Comparison of ENCODE assay signal across 22 cellular contexts in the genomic region with DNA sequence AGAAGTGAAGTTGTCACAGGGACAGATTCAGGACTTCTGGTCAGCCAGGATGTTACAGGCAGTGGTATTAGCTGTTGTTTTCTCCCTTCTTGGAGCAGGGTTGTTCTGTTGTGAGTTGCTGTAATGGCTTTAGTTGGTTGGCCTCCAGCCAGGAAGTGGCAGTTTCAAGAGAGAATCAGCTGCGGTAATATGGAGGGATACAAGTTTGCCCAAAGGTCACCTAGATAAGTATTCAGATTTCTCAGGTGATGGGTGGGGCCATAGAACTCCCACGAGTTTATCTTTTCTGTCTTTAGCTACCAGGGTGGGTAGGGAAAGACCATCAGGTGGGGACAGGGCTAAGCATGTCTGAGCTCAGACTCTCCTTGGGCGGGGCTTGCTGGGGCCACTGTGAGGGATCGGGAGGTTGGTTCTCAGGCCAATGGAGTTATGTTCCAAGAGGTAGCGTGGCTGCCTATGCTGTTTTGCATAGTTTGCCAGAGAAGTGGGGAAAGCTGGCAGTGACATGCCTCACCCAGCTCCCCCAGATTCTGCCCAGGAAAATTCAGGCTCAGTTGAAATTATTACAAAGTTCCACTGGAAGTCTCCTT.
DNase-seq lines count a peak whose midpoint lies in the region; TF ChIP-seq lines count a peak whose summit lies in the region.
"Had no signal": no experiment of that assay in that cellular context is flagged by ENCODE, and none has a peak within 500 bp of the region (broad histone marks: within the 10 kb centered on the region; RNA-seq: fewer than 3 reads in every experiment).

No MANE protein-coding gene starts in this region.

- H3K9me3 ChIP-seq in SJCRH30 (replicated peaks) (no peaks in the 10 kb centered on the region), smooth muscle cell (replicated peaks; ENCODE audit: low read depth) (no peaks in the 10 kb centered on the region)
- H3K9me3 ChIP-seq: HAP-1, SJSA1 had no signal

- H3K27me3 ChIP-seq in SJCRH30, result no peaks in the 10 kb centered on the region
- H3K27me3 ChIP-seq in smooth muscle cell (ENCODE audit: low read depth), result no peaks in the 10 kb centered on the region
- H3K27me3 ChIP-seq: SJSA1 had no signal

- H3K79me2 ChIP-seq in smooth muscle cell (ENCODE audit: low read depth), result no peaks in the 10 kb centered on the region

- 96% methylated on average over 5 of the region's 5 CpGs for WGBS in smooth muscle cell (ENCODE audit: low lambda C conversion rate)

- H3K27ac ChIP-seq in SJCRH30 (no peak overlapping the region), smooth muscle cell (ENCODE audit: low read depth) (no peak overlapping the region)
- H3K27ac ChIP-seq: RWPE1, SJSA1 had no signal

- peaks cover 31% of the 10 kb centered on the region for H3K4me1 Mint-ChIP-seq in HFFc6 (ENCODE audit: low read depth)
- H3K4me1 Mint-ChIP-seq: B cell had no signal

- H4K20me1 ChIP-seq in smooth muscle cell (ENCODE audit: low read depth), result no peaks in the 10 kb centered on the region

- H3K4me1 ChIP-seq in SJCRH30 (peaks cover 26% of the 10 kb centered on the region), smooth muscle cell (ENCODE audit: low read depth) (peaks cover 11% of the 10 kb centered on the region)
- H3K4me1 ChIP-seq: HAP-1 had no signal

- no peak overlapping the region for H3K27ac Mint-ChIP-seq in HFFc6
- H3K27ac Mint-ChIP-seq: B cell; CD4-positive, alpha-beta T cell had no signal

- peaks cover 3% of the 10 kb centered on the region; the same call in 1 of the 2 replicates for H3K27me3 Mint-ChIP-seq in HFFc6 (ENCODE audit: insufficient read depth)
- H3K27me3 Mint-ChIP-seq: B cell; CD4-positive, alpha-beta T cell had no signal

- H3K4me2 ChIP-seq in smooth muscle cell, result no peak overlapping the region

- H3K4me3 ChIP-seq in SJCRH30 (no peak overlapping the region), smooth muscle cell (no peak overlapping the region)
- H3K4me3 ChIP-seq: GM12878, HAP-1, SJSA1 had no signal

- no peaks in the 10 kb centered on the region for H3K36me3 ChIP-seq in SJCRH30
- H3K36me3 ChIP-seq in smooth muscle cell (ENCODE audit: low read depth), result no peaks in the 10 kb centered on the region
- H3K36me3 ChIP-seq: HAP-1, SJSA1 had no signal

- TF ChIP-seq CTCF in smooth muscle cell (IDR thresholded peaks at IDR 0.05; ENCODE audit: borderline replicate concordance, insufficient read depth, poor library complexity, severe bottlenecking), result no peak
- TF ChIP-seq CTCF in HFFc6 (IDR thresholded peaks at IDR 0.05), result no peak

- H3K9ac ChIP-seq in smooth muscle cell (ENCODE audit: low read depth), result no peak overlapping the region

- DNase-seq in LoVo (ENCODE audit: low spot score) (peak; percentile 10), SJCRH30 (peak; percentile 19 to 33), kidney tubule cell (ENCODE audit: low spot score) (peak; percentile 19), smooth muscle cell (lab: John Stamatoyannopoulos, UW; ENCODE audit: unreplicated experiment) (no peak), NOMO-1 treated with dmso at 0.1 percent for 144 hours (lab: John Stamatoyannopoulos, UW; ENCODE audit: unreplicated experiment) (no peak), NCI-H526 treated with DMSO at 0.1 percent for 48 hours (lab: John Stamatoyannopoulos, UW) (no peak), HFFc6 (no peak)
- DNase-seq: ACHN; CD4-positive, alpha-beta T cell; DMS79; IMR-90; Kasumi-1; MV-4-11; NCI-H146; NCI-H2081 treated with DMSO at 0.1 percent for 48 hours; NCI-H2227 treated with DMSO at 0.1 percent for 48 hours; NCI-H82 had no signal

- no peaks in the 10 kb centered on the region for H3K9me3 Mint-ChIP-seq in HFFc6

- H2AFZ ChIP-seq in smooth muscle cell (ENCODE audit: low read depth), result peak overlapping the region; percentile 5

- no peaks in the 10 kb centered on the region for H3F3A ChIP-seq in smooth muscle cell (ENCODE audit: low read depth)

- H3K36me3 Mint-ChIP-seq in HFFc6 (ENCODE audit: low read depth), result no peaks in the 10 kb centered on the region

- no peak overlapping the region for H3K4me3 Mint-ChIP-seq in HFFc6
- H3K4me3 Mint-ChIP-seq: B cell; CD4-positive, alpha-beta T cell had no signal

Comparison
In these comparisons a context has a peak if more than half of its experiments do, and no peak if none do; other contexts are left out.
1. DNase-seq: peak in LoVo (single experiment), SJCRH30 (2 of 2) and kidney tubule cell (single experiment); none in smooth muscle cell (single experiment), NOMO-1 treated with dmso at 0.1 percent for 144 hours (single experiment), NCI-H526 treated with DMSO at 0.1 percent for 48 hours (single experiment) and HFFc6 (single experiment).